In the genomic region with DNA sequence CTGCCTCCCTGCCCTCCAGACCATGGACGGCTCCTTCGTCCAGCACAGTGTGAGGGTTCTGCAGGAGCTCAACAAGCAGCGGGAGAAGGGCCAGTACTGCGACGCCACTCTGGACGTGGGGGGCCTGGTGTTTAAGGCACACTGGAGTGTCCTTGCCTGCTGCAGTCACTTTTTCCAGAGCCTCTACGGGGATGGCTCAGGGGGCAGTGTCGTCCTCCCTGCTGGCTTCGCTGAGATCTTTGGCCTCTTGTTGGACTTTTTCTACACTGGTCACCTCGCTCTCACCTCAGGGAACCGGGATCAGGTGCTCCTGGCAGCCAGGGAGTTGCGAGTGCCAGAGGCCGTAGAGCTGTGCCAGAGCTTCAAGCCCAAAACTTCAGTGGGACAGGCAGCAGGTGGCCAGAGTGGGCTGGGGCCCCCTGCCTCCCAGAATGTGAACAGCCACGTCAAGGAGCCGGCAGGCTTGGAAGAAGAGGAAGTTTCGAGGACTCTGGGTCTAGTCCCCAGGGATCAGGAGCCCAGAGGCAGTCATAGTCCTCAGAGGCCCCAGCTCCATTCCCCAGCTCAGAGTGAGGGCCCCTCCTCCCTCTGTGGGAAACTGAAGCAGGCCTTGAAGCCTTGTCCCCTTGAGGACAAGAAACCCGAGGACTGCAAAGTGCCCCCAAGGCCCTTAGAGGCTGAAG, we compare ENCODE assay signal across 8 cellular contexts. TPM values are rescaled to one million over a fixed set of nuclear protein-coding genes. Genes with fewer than 3 reads are reported as not detected.
DNase-seq lines count a peak whose midpoint lies in the region; TF ChIP-seq lines count a peak whose summit lies in the region.

No MANE protein-coding gene starts in this region.

- 16% methylated on average over 17 of the region's 17 CpGs for WGBS in mammary epithelial cell (ENCODE audit: low coverage, missing lambda C conversion rate)
- WGBS in lower leg skin, 2 donors: 18 to 19% methylated on average over 15 to 17 of the region's 17 CpGs

- H3K4me1 ChIP-seq in mammary epithelial cell (ENCODE audit: insufficient read depth, low read length) (peaks cover 39% of the 10 kb centered on the region), vagina (peaks cover 41% of the 10 kb centered on the region)

- H3K27me3 ChIP-seq in mammary epithelial cell (ENCODE audit: insufficient read depth, low read length): no peaks in the 10 kb centered on the region
- no peaks in the 10 kb centered on the region for H3K27me3 ChIP-seq in vagina

- peak overlapping the region; percentile 81 for H3K9ac ChIP-seq in mammary epithelial cell (ENCODE audit: insufficient read depth, low read length)

- peak overlapping the region; percentile 78 for H3K4me2 ChIP-seq in mammary epithelial cell (ENCODE audit: insufficient read depth, low read depth, low read length)

- no peak for TF ChIP-seq POLR2A in lower leg skin (IDR thresholded peaks at IDR 0.05)
- no peak for TF ChIP-seq POLR2A in vagina (IDR thresholded peaks at IDR 0.05)

- H3K4me3 ChIP-seq in mammary epithelial cell (replicated peaks in 1 of 3; ENCODE audit: insufficient read depth in 1 of 3, low read depth in 2 of 3, low read length in 3 of 3) (peak overlapping the region; percentile 62 to 78 (median 69)), lower leg skin (ENCODE audit: low read depth, poor library complexity, severe bottlenecking) (peak overlapping the region; percentile 80), vagina (peak overlapping the region; percentile 73 to 95)

- CTCF ChIA-PET in mammary epithelial cell (lab: Charles Lee; ENCODE audit: low non-redundant PET): no interaction called here

- H3K27ac ChIP-seq in mammary epithelial cell (ENCODE audit: insufficient read depth, low read depth, low read length): peak overlapping the region; percentile 80
- H3K27ac ChIP-seq in vagina: peak overlapping the region; percentile 89

- peak in 1 of 2 donors; percentile 4 for TF ChIP-seq CTCF in mammary epithelial cell (conservative IDR thresholded peaks at IDR 0.05 in 1 of 2, IDR thresholded peaks at IDR 0.05 in 1 of 2; ENCODE audit: extremely low read depth in 1 of 2, insufficient read depth in 1 of 2, low read depth in 1 of 2, low read length in 2 of 2)
- no peak for TF ChIP-seq CTCF in lower leg skin (IDR thresholded peaks at IDR 0.05)
- TF ChIP-seq CTCF in vagina (IDR thresholded peaks at IDR 0.05): no peak
- no peak for TF ChIP-seq CTCF in GM13976 (IDR thresholded peaks at IDR 0.05; ENCODE audit: borderline replicate concordance, control extremely low read depth, extremely low read depth, insufficient read depth, missing control alignments)

- no TSS peak for BruUV-seq in mammary epithelial cell (replicated peaks; lab: Mats Ljungman, UMichigan)

- H3K36me3 ChIP-seq in mammary epithelial cell (ENCODE audit: insufficient read depth, low read length): no peaks in the 10 kb centered on the region
- no peaks in the 10 kb centered on the region for H3K36me3 ChIP-seq in vagina

- in situ Hi-C loops in mammary epithelial cell (cut with MboI; ENCODE audit: low sequenced_read_pairs in 2 of 2): no loop called here
- in situ Hi-C loops in GM13976 (cut with MboI; ENCODE audit: low sequenced_read_pairs, unreplicated experiment): no loop called here

- no peak overlapping the region for H2AFZ ChIP-seq in mammary epithelial cell (ENCODE audit: low read depth, low read length)

- H4K20me1 ChIP-seq in mammary epithelial cell (ENCODE audit: insufficient read depth, low read length): no peaks in the 10 kb centered on the region

- peak; percentile 45 for DNase-seq in CD1c-positive myeloid dendritic cell (ENCODE audit: extremely low spot score)
- peak; percentile 44 to 56 for DNase-seq in Kasumi-1 (lab: John Stamatoyannopoulos, UW)
- no peak for DNase-seq in mammary epithelial cell
- DNase-seq in lower leg skin (ENCODE audit: low spot score in 2 of 2): peak in 1 of 2 donors; percentile 87
- DNase-seq in vagina (ENCODE audit: extremely low spot score in 2 of 2): no peak
- DNase-seq in NCI-H146 (lab: John Stamatoyannopoulos, UW): no peak
- DNase-seq in GM13976 (ENCODE audit: low spot score): no peak
- no peak for DNase-seq in DMS114 treated with DMSO at 0.1 percent for 48 hours (lab: John Stamatoyannopoulos, UW; ENCODE audit: unreplicated experiment)

- peaks cover 27% of the 10 kb centered on the region for H3K79me2 ChIP-seq in mammary epithelial cell (ENCODE audit: insufficient read depth, low read length)

- dilution Hi-C loops in mammary epithelial cell (cut with HindIII; ENCODE audit: low sequenced_read_pairs): no loop called here

- no peaks in the 10 kb centered on the region for H3K9me3 ChIP-seq in mammary epithelial cell (replicated peaks; ENCODE audit: insufficient read depth, low read length)
- H3K9me3 ChIP-seq in vagina: no peaks in the 10 kb centered on the region

- intact Hi-C loops in mammary epithelial cell (cut with micrococcal nuclease): no loop called here
- intact Hi-C loops in lower leg skin (cut with DNase I; ENCODE audit: low total_unique reads): no loop called here
- intact Hi-C loops in vagina (cut with DNase I): no loop called here

RNA-seq across cellular contexts. Expression of gene ZBTB48, which starts 0.9 kb away (rescaled TPM):
- total RNA-seq in mammary epithelial cell (10 to 100 TPM; 15.3 to 29.5 TPM), lower leg skin (10 to 100 TPM; 31.6 to 40.4 (median 34.8) TPM), vagina (9.1 TPM)
- 14.5 TPM for polyA plus RNA-seq in mammary epithelial cell
- polyA minus RNA-seq in mammary epithelial cell: 0.47 TPM

RNA-seq across cellular contexts. Expression of gene KLHL21, which starts 21.9 kb away (rescaled TPM):
- total RNA-seq in mammary epithelial cell (100 to 1,000 TPM in 1 of 2 donors, 10 to 100 TPM in 1; 64.5 to 160 TPM), lower leg skin (100 to 1,000 TPM in 3 of 4 donors, 10 to 100 TPM in 1; 89.6 to 147 (median 130) TPM), vagina (54.3 TPM)
- 38.1 TPM for polyA plus RNA-seq in mammary epithelial cell
- 67.9 TPM for polyA minus RNA-seq in mammary epithelial cell

RNA-seq across cellular contexts. Expression of gene TAS1R1, which starts 25.6 kb away (rescaled TPM):
- total RNA-seq in mammary epithelial cell (under 1 TPM in 1 of 2 donors, not detected in 1; 0.09 TPM), lower leg skin (under 1 TPM in 2 of 4 donors, not detected in 2; 0.27 to 0.39 TPM), vagina (not detected)
- polyA plus RNA-seq in mammary epithelial cell: 0.05 TPM
- not detected for polyA minus RNA-seq in mammary epithelial cell

RNA-seq across cellular contexts. Expression of gene NOL9, which starts 26.4 kb away (rescaled TPM):
- total RNA-seq in mammary epithelial cell (10 to 100 TPM; 25.5 to 36.4 TPM), lower leg skin (10 to 100 TPM; 13.1 to 35.9 (median 23.3) TPM), vagina (16.7 TPM)
- 16.0 TPM for polyA plus RNA-seq in mammary epithelial cell
- 39.8 TPM for polyA minus RNA-seq in mammary epithelial cell

RNA-seq across cellular contexts. Expression of gene PHF13, which starts 32.8 kb away (rescaled TPM):
- total RNA-seq in mammary epithelial cell (10 to 100 TPM; 11.8 to 16.3 TPM), lower leg skin (10 to 100 TPM; 18.4 to 26.7 (median 21.1) TPM), vagina (21.6 TPM)
- 7.4 TPM for polyA plus RNA-seq in mammary epithelial cell
- polyA minus RNA-seq in mammary epithelial cell: 8.7 TPM

Comparison
In these comparisons a context has a peak if more than half of its experiments do, and no peak if none do; other contexts are left out.
1. DNase-seq: peak in CD1c-positive myeloid dendritic cell (single experiment) and Kasumi-1 (2 of 2); none in mammary epithelial cell (single experiment), vagina (0 of 2), NCI-H146 (single experiment), GM13976 (single experiment) and DMS114 treated with DMSO at 0.1 percent for 48 hours (single experiment).
2. Peak in every context shown above with its lines, with median percentiles within 50 percentile points of each other: H3K4me3 ChIP-seq.